Comparison of ENCODE assay signal across 1 cellular context in genomic region chr16:637081-638018, GRCh38.
TF ChIP-seq lines count a peak whose summit lies in the region.

No MANE protein-coding gene starts in this region.

TF ChIP-seq in WTC11, 78 proteins besides CTCF, POLR2A, EP300 and RAD21 (continued from another document):
- TF ChIP-seq AFF4 (CRISPR knock-in tag; IDR thresholded peaks at IDR 0.05; ENCODE audit: borderline replicate concordance): no peak
- no peak for TF ChIP-seq MYBL2 (CRISPR knock-in tag; IDR thresholded peaks at IDR 0.05)
- no peak for TF ChIP-seq PRRX2 (CRISPR knock-in tag; IDR thresholded peaks at IDR 0.05)
- no peak for TF ChIP-seq ZNF219 (CRISPR knock-in tag; IDR thresholded peaks at IDR 0.05; ENCODE audit: borderline replicate concordance)
- no peak for TF ChIP-seq ZSCAN18 (CRISPR knock-in tag; IDR thresholded peaks at IDR 0.05)
- TF ChIP-seq, protein P1, sequence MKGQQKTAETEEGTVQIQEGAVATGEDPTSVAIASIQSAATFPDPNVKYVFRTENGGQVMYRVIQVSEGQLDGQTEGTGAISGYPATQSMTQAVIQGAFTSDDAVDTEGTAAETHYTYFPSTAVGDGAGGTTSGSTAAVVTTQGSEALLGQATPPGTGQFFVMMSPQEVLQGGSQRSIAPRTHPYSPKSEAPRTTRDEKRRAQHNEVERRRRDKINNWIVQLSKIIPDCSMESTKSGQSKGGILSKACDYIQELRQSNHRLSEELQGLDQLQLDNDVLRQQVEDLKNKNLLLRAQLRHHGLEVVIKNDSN (CRISPR knock-in tag; IDR thresholded peaks at IDR 0.05): peak; percentile 87
- no peak for TF ChIP-seq CREM (CRISPR knock-in tag; IDR thresholded peaks at IDR 0.05)
- no peak for TF ChIP-seq ZNF138 (CRISPR knock-in tag; conservative IDR thresholded peaks at IDR 0.05)
- TF ChIP-seq CREB1 (CRISPR knock-in tag; IDR thresholded peaks at IDR 0.05): no peak
- TF ChIP-seq, protein P2, sequence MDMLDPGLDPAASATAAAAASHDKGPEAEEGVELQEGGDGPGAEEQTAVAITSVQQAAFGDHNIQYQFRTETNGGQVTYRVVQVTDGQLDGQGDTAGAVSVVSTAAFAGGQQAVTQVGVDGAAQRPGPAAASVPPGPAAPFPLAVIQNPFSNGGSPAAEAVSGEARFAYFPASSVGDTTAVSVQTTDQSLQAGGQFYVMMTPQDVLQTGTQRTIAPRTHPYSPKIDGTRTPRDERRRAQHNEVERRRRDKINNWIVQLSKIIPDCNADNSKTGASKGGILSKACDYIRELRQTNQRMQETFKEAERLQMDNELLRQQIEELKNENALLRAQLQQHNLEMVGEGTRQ (CRISPR knock-in tag; IDR thresholded peaks at IDR 0.05): peak; percentile 88
